In genomic region chr1:84691139-84691783, GRCh38 we compare ENCODE assay signal across 7 cellular contexts. TPM values are rescaled to one million over a fixed set of nuclear protein-coding genes. Genes with fewer than 3 reads are reported as not detected.
A peak's percentile ranks its signal among the peaks of the same experiment; 100 is the strongest.
DNase-seq lines count a peak whose midpoint lies in the region; TF ChIP-seq lines count a peak whose summit lies in the region.

No MANE protein-coding gene starts in this region.

- H3K36me3 Mint-ChIP-seq in osteocyte (ENCODE audit: unreplicated experiment) = no peaks in the 10 kb centered on the region

- peaks cover 18% of the 10 kb centered on the region for H3K4me1 Mint-ChIP-seq in osteocyte (ENCODE audit: unreplicated experiment)

- peak overlapping the region; percentile 78 for H3K27ac ChIP-seq in effector memory CD4-positive, alpha-beta T cell (ENCODE audit: insufficient read depth, low read length, poor library complexity, severe bottlenecking)

- peaks cover 22% of the 10 kb centered on the region for H3K4me1 ChIP-seq in effector memory CD4-positive, alpha-beta T cell (ENCODE audit: control insufficient read depth, insufficient read depth, low read length, poor library complexity, severe bottlenecking)

- H3K27ac Mint-ChIP-seq in osteocyte (ENCODE audit: unreplicated experiment) = peak overlapping the region; percentile 50

- no peaks in the 10 kb centered on the region for H3K9me3 ChIP-seq in effector memory CD4-positive, alpha-beta T cell (ENCODE audit: control insufficient read depth, low read length)

- H3K9me3 Mint-ChIP-seq in osteocyte (ENCODE audit: unreplicated experiment) = peaks cover 5% of the 10 kb centered on the region

- H3K4me3 Mint-ChIP-seq in osteocyte (ENCODE audit: unreplicated experiment) = peak overlapping the region; percentile 89

- no peaks in the 10 kb centered on the region for H3K27me3 ChIP-seq in effector memory CD4-positive, alpha-beta T cell (replicated peaks; ENCODE audit: control insufficient read depth, insufficient read depth, low read length, poor library complexity, severe bottlenecking)

- H3K4me3 ChIP-seq in GM12875 (ENCODE audit: low read depth, low read length) = peak overlapping the region; percentile 80
- H3K4me3 ChIP-seq in effector memory CD4-positive, alpha-beta T cell (ENCODE audit: insufficient read depth, low read depth, low read length, poor library complexity, severe bottlenecking) = peak overlapping the region; percentile 79

- no peak for TF ChIP-seq CTCF in GM12875 (IDR thresholded peaks at IDR 0.05; ENCODE audit: borderline replicate concordance, insufficient read depth, low read depth, low read length)
- TF ChIP-seq CTCF in osteocyte (IDR thresholded peaks at IDR 0.05) = no peak

- no peaks in the 10 kb centered on the region for H3K36me3 ChIP-seq in effector memory CD4-positive, alpha-beta T cell (ENCODE audit: control insufficient read depth, insufficient read depth, low read length)

- DNase-seq in NCI-H2227 treated with DMSO at 0.1 percent for 48 hours (lab: John Stamatoyannopoulos, UW) (peak; percentile 27), osteocyte (ENCODE audit: extremely low spot score, unreplicated experiment) (no peak), iPS-NIHi7 (ENCODE audit: extremely low spot score) (no peak), T-helper 9 cell (no peak), germinal center (ENCODE audit: low spot score) (no peak)
- DNase-seq in effector memory CD4-positive, alpha-beta T cell = no peak

- H3K27me3 Mint-ChIP-seq in osteocyte (ENCODE audit: unreplicated experiment) = peaks cover 11% of the 10 kb centered on the region

RNA-seq across cellular contexts. Expression of gene SSX2IP, which starts 1.0 kb away (rescaled TPM):
- 6.5 and 7.0 TPM in 2 replicates for total RNA-seq in osteocyte
